ENCODE assay signal across 9 cellular contexts in genomic region chr11:36056160-36056751, GRCh38.
DNase-seq lines count a peak whose midpoint lies in the region; ATAC-seq and TF ChIP-seq lines count a peak whose summit lies in the region.
"Had no signal": no experiment of that assay in that cellular context is flagged by ENCODE, and none has a peak within 500 bp of the region (broad histone marks: within the 10 kb centered on the region; RNA-seq: fewer than 3 reads in every experiment).

No MANE protein-coding gene starts in this region.

- CTCF ChIA-PET in WTC11 (lab: Charles Lee), result interaction anchor here (0.5 to 6.0 kb wide), 46 partner anchors 8 to 531 kb away, joined by 3 to 78 read pairs (median 4); partner anchors contain the start of gene PAMR1

- H3K4me1 Mint-ChIP-seq in HFFc6 (ENCODE audit: low read depth), result no peaks in the 10 kb centered on the region
- H3K4me1 Mint-ChIP-seq in WTC11, result peaks cover 29% of the 10 kb centered on the region

- POLR2A ChIA-PET in WTC11 (lab: Charles Lee), result no interaction called here

- TF ChIP-seq CTCF in C4-2B (conservative IDR thresholded peaks at IDR 0.05), result peak; percentile 80
- peak; percentile 83 for TF ChIP-seq CTCF in HFFc6 (IDR thresholded peaks at IDR 0.05)
- TF ChIP-seq CTCF in WTC11 (IDR thresholded peaks at IDR 0.05), result peak; percentile 81

- H3K9me3 Mint-ChIP-seq in HFFc6 (peaks cover 4% of the 10 kb centered on the region), WTC11 (peaks cover 21% of the 10 kb centered on the region)

- peak; percentile 16 for DNase-seq in HFFc6
- DNase-seq in WTC11 (ENCODE audit: low spot score), result peak; percentile 71
- DNase-seq in left kidney (ENCODE audit: low read depth, low spot score), result peak; percentile 66
- no peak for DNase-seq in central memory CD4-positive, alpha-beta T cell

- H3K27me3 Mint-ChIP-seq in HFFc6 (ENCODE audit: insufficient read depth), result no peaks in the 10 kb centered on the region; the same call in 1 of the 2 replicates
- no peaks in the 10 kb centered on the region for H3K27me3 Mint-ChIP-seq in WTC11 (ENCODE audit: low read depth)

- H3K36me3 Mint-ChIP-seq in HFFc6 (ENCODE audit: low read depth) (peaks cover 12% of the 10 kb centered on the region), WTC11 (peaks cover 14% of the 10 kb centered on the region)

- ATAC-seq in WTC11 (peak; percentile 88), HG02763 (IDR thresholded peaks at IDR 0.05; ENCODE audit: unreplicated experiment) (no peak), HG03175 (IDR thresholded peaks at IDR 0.05; ENCODE audit: unreplicated experiment) (no peak), GM18502 (IDR thresholded peaks at IDR 0.05; ENCODE audit: poor library complexity, unreplicated experiment) (no peak)

- no peak overlapping the region for H3K27ac ChIP-seq in C4-2B
- H3K27ac ChIP-seq: SJSA1 had no signal

- H3K27ac Mint-ChIP-seq in HFFc6 (no peak overlapping the region), WTC11 (no peak overlapping the region)

- H3K4me3 Mint-ChIP-seq in HFFc6, result no peak overlapping the region
- no peak overlapping the region for H3K4me3 Mint-ChIP-seq in WTC11

TF ChIP-seq in WTC11, 78 proteins besides CTCF, POLR2A, EP300 and RAD21:
- TF ChIP-seq PREB (CRISPR knock-in tag; IDR thresholded peaks at IDR 0.05; ENCODE audit: borderline replicate concordance) (no peak), ARID4B (CRISPR knock-in tag; IDR thresholded peaks at IDR 0.05; ENCODE audit: borderline replicate concordance) (no peak), GTF2I (CRISPR knock-in tag; conservative IDR thresholded peaks at IDR 0.05) (peak; percentile 64; the same call in 1 of the 2 replicates)
